1 cellular context compared by ENCODE assay signal in the genomic region with DNA sequence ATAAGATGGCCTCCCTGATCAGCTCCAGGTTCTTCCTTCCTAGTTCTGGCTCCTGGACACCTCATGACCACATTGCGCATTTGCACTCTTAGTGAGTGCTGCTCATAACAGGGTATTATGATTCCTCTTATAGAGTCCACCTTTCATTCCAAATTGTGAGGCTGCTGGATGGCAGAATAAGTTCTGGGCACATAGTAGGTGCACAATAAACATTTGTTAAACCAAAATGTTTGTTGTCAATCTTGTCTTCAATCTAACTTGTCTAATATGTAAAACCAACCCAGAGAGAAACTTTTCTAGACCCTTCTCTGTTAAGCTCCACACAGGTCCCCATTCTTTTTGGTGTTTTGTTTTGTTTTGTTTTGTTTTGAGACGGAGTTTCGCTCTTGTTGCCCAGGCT.
TF ChIP-seq lines count a peak whose summit lies in the region.

No MANE protein-coding gene starts in this region.

TF ChIP-seq in A549, 52 proteins besides CTCF, POLR2A, EP300 and RAD21 (continued from another document):
- no peak for TF ChIP-seq HMGXB4 (CRISPR knock-in tag; IDR thresholded peaks at IDR 0.05; ENCODE audit: borderline replicate concordance)
- no peak for TF ChIP-seq NPAS2 (CRISPR knock-in tag; IDR thresholded peaks at IDR 0.05; ENCODE audit: borderline replicate concordance)
- TF ChIP-seq EHMT2 (IDR thresholded peaks at IDR 0.05; ENCODE audit: low read depth): no peak
- no peak for TF ChIP-seq MAX (IDR thresholded peaks at IDR 0.05)
- no peak for TF ChIP-seq HEYL (CRISPR knock-in tag; IDR thresholded peaks at IDR 0.05)
- no peak for TF ChIP-seq CBX2 (IDR thresholded peaks at IDR 0.05; ENCODE audit: borderline replicate concordance, low read depth)
